In genomic region chr3:151101270-151101954, GRCh38 we compare ENCODE assay signal across 1 cellular context.
TF ChIP-seq lines count a peak whose summit lies in the region.

No MANE protein-coding gene starts in this region.

TF ChIP-seq in GM23338, 12 proteins besides CTCF, POLR2A, EP300 and RAD21 (continued from another document):
- TF ChIP-seq ZNF462 (CRISPR knock-in tag; IDR thresholded peaks at IDR 0.05) (no peak), ETS1 (IDR thresholded peaks at IDR 0.05) (no peak), REST (IDR thresholded peaks at IDR 0.05; ENCODE audit: unreplicated experiment) (no peak), CREB1 (CRISPR knock-in tag; IDR thresholded peaks at IDR 0.05; ENCODE audit: low read depth) (no peak), EZH2 (IDR thresholded peaks at IDR 0.05; ENCODE audit: low read depth, unreplicated experiment) (no peak), JUNB (IDR thresholded peaks at IDR 0.05; ENCODE audit: unreplicated experiment) (no peak), POLR2AphosphoS5 (IDR thresholded peaks at IDR 0.05; ENCODE audit: low read depth) (no peak), EZH2phosphoT487 (IDR thresholded peaks at IDR 0.05; ENCODE audit: unreplicated experiment) (no peak), STAT1 (IDR thresholded peaks at IDR 0.05; ENCODE audit: unreplicated experiment) (no peak), NANOG (IDR thresholded peaks at IDR 0.05; ENCODE audit: borderline replicate concordance) (no peak), ZNF331 (CRISPR knock-in tag; IDR thresholded peaks at IDR 0.05; ENCODE audit: low read depth) (no peak)
